31 cellular contexts compared by ENCODE assay signal in genomic region chr10:72879245-72879644, GRCh38. TPM values are rescaled to one million over a fixed set of nuclear protein-coding genes. Genes with fewer than 3 reads are reported as not detected.
"Had no signal": no experiment of that assay in that cellular context is flagged by ENCODE, and none has a peak within 500 bp of the region (broad histone marks: within the 10 kb centered on the region; RNA-seq: fewer than 3 reads in every experiment).

No MANE protein-coding gene starts in this region.

- H3K27ac Mint-ChIP-seq: natural killer cell; nephron; neural progenitor cell; progenitor cell of endocrine pancreas; stimulated activated memory B cell treated with anti-CD40 and anti-IgM and Interleukin-4, amounts not matched to agents 10 μg/mL and 1 μg/mL and 100 μg/mL, for 72 hours; stimulated activated naive CD8-positive, alpha-beta T cell treated with anti-CD3 and anti-CD28 coated beads, Interleukin-15, amount 100 ng/mL, for 72 hours; type B pancreatic cell had no signal

- H3K36me3 ChIP-seq: neural progenitor cell, ovary, uterus had no signal

- ATAC-seq: natural killer cell; psoas muscle; right cardiac atrium; sciatic nerve; stimulated activated memory B cell treated with anti-CD40 and anti-IgM and Interleukin-4, amounts not matched to agents 10 μg/mL and 1 μg/mL and 100 μg/mL, for 72 hours; stimulated activated naive CD8-positive, alpha-beta T cell treated with anti-CD3 and anti-CD28 coated beads, Interleukin-15, amount 100 ng/mL, for 72 hours; stimulated activated naive CD8-positive, alpha-beta T cell treated with anti-CD3 and anti-CD28 coated beads, Interleukin-15, Interleukin-2, amounts not matched to agents 100 U/mL and 50 U/mL, for 24 hours; upper lobe of right lung had no signal

- H3K9me3 ChIP-seq: ovary, psoas muscle, suprapubic skin, testis, tibial artery, transverse colon, upper lobe of right lung, uterus had no signal

- H3K27ac ChIP-seq: neural progenitor cell, ovary, parathyroid adenoma, psoas muscle, skin epidermis, spleen, suprapubic skin, testis, tibial artery, transverse colon, upper lobe of right lung, uterus had no signal

- DNase-seq: natural killer cell; occipital lobe; ovary; posterior cingulate gyrus; psoas muscle; right cardiac atrium; spleen; stimulated activated CD4-positive, alpha-beta T cell treated with anti-CD3 and anti-CD28 coated beads, Interleukin-12 subunit alpha, Interleukin-12 subunit beta, amount 100 ng/mL, for 4 hours; stimulated activated CD4-positive, alpha-beta T cell treated with anti-CD3 and anti-CD28 coated beads, Interleukin-1b, Interleukin-23, amount 100 ng/mL, for 48 hours; stimulated activated CD4-positive, alpha-beta T cell treated with anti-CD3 and anti-CD28 coated beads, Interleukin-4, amount 100 ng/mL, for 1 hour; stimulated activated CD4-positive, alpha-beta T cell treated with anti-CD3 and anti-CD28 coated beads, Interleukin-4, amount 100 ng/mL, for 4 hours; stimulated activated CD8-positive, alpha-beta memory T cell treated with anti-CD3 and anti-CD28 coated beads, Interleukin-4, amount 100 ng/mL, for 48 hours; stimulated activated naive CD4-positive, alpha-beta T cell; stimulated activated naive CD8-positive, alpha-beta T cell treated with anti-CD3 and anti-CD28 coated beads, Interleukin-15, amount 100 ng/mL, for 72 hours; stimulated activated naive CD8-positive, alpha-beta T cell treated with anti-CD3 and anti-CD28 coated beads, Interleukin-15, Interleukin-2, amounts not matched to agents 100 U/mL and 50 U/mL, for 24 hours; substantia nigra; testis; tibial artery; transverse colon; upper lobe of right lung; uterus had no signal

- H3K9me3 Mint-ChIP-seq: natural killer cell; stimulated activated memory B cell treated with anti-CD40 and anti-IgM and Interleukin-4, amounts not matched to agents 10 μg/mL and 1 μg/mL and 100 μg/mL, for 72 hours; type B pancreatic cell had no signal

- H3K4me1 Mint-ChIP-seq: natural killer cell; nephron; stimulated activated naive CD8-positive, alpha-beta T cell treated with anti-CD3 and anti-CD28 coated beads, Interleukin-15, amount 100 ng/mL, for 72 hours had no signal

- H3K27me3 ChIP-seq: neural progenitor cell, ovary, spleen, suprapubic skin, testis, tibial artery, transverse colon, upper lobe of right lung, uterus had no signal

- H3K36me3 Mint-ChIP-seq: natural killer cell had no signal

- H3K4me3 ChIP-seq: neural progenitor cell, ovary, psoas muscle, skin epidermis, smooth muscle cell, spleen, suprapubic skin, testis, tibial artery, transverse colon, upper lobe of right lung, uterus had no signal

- H3K4me1 ChIP-seq: neural progenitor cell, parathyroid adenoma, psoas muscle, spleen, suprapubic skin, testis, tibial artery, transverse colon, upper lobe of right lung, uterus had no signal

- H3K4me3 Mint-ChIP-seq: natural killer cell; nephron; neural progenitor cell; stimulated activated memory B cell treated with anti-CD40 and anti-IgM and Interleukin-4, amounts not matched to agents 10 μg/mL and 1 μg/mL and 100 μg/mL, for 72 hours; stimulated activated naive CD8-positive, alpha-beta T cell treated with anti-CD3 and anti-CD28 coated beads, Interleukin-15, amount 100 ng/mL, for 72 hours; type B pancreatic cell had no signal

- H3K27me3 Mint-ChIP-seq: progenitor cell of endocrine pancreas; stimulated activated memory B cell treated with anti-CD40 and anti-IgM and Interleukin-4, amounts not matched to agents 10 μg/mL and 1 μg/mL and 100 μg/mL, for 72 hours; stimulated activated naive CD8-positive, alpha-beta T cell treated with anti-CD3 and anti-CD28 coated beads, Interleukin-15, amount 100 ng/mL, for 72 hours; type B pancreatic cell had no signal

RNA-seq across cellular contexts. Expression of gene OIT3, which starts 14.3 kb away (rescaled TPM):
- total RNA-seq: natural killer cell, psoas muscle, sciatic nerve, smooth muscle cell, suprapubic skin, upper lobe of right lung had no signal
